9 cellular contexts compared by ENCODE assay signal in the genomic region with DNA sequence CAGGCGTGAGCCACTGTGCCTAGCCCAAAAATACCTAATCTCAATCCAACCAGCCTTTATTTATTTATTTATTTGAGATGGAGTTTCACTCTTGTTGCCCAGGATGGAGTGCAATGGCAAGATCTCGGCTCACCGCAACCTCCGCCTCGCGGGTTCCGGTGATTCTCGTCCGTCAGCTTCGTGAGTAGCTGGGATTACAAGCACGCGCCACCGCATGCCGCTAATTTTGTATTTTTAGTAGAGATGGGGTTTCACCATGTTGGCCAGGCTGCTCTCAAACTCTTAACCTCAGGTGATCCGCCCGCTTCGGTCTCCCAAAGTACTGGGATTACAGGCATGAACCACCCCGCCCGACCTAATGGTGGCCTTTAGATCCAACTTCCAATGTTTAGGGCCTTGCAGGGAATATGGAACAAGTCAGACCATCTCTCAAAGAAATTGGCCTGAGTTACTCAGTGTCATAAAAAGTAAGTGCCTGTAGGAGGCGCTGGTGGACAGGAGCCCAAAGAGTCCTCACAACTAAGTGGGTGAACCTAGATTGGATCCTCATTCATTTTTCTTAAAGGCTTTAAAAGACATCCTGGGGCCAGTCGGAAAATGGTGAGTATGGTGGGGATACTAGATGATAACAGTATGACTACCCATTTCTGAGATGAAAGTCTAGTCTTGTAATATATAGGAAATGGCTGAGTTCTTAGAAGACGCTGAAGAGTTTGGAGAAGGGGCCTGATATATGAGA. TPM values are rescaled to one million over a fixed set of nuclear protein-coding genes. Genes with fewer than 3 reads are reported as not detected.
DNase-seq lines count a peak whose midpoint lies in the region; ATAC-seq and TF ChIP-seq lines count a peak whose summit lies in the region.
"Had no signal": no experiment of that assay in that cellular context is flagged by ENCODE, and none has a peak within 500 bp of the region (broad histone marks: within the 10 kb centered on the region; RNA-seq: fewer than 3 reads in every experiment).

No MANE protein-coding gene starts in this region.

- no peak overlapping the region for H3K4me3 ChIP-seq in Caco-2 (ENCODE audit: low read depth, low read length)
- no peak overlapping the region for H3K4me3 ChIP-seq in brain microvascular endothelial cell (ENCODE audit: low read depth, low read length)
- H3K4me3 ChIP-seq: skin epidermis had no signal

- H3K9ac ChIP-seq in H9 (ENCODE audit: extremely low read depth, insufficient read length, low read length): no peak overlapping the region

- H3K27me3 Mint-ChIP-seq in Caco-2 (ENCODE audit: insufficient read depth, unreplicated experiment) (no peaks in the 10 kb centered on the region), H9 (ENCODE audit: low read depth) (no peaks in the 10 kb centered on the region; the same call in 1 of the 2 replicates)

- H3K4me1 Mint-ChIP-seq in Caco-2 (ENCODE audit: low read depth, unreplicated experiment) (peaks cover 6% of the 10 kb centered on the region), H9 (peaks cover 30% of the 10 kb centered on the region in 2 experiments)

- H3K27ac Mint-ChIP-seq in Caco-2 (ENCODE audit: unreplicated experiment) (no peak overlapping the region), H9 (peak overlapping the region; percentile 71 to 87 (median 81); a peak in 4 of 7 replicates)

- CTCF ChIA-PET in Caco-2 (lab: Charles Lee): no interaction called here

- H3K27ac ChIP-seq in H9 (ENCODE audit: insufficient read length, low read depth, low read length) (no peak overlapping the region), brain microvascular endothelial cell (no peak overlapping the region)

- POLR2A ChIA-PET in Caco-2 (lab: Charles Lee): no interaction called here

- no peak overlapping the region for H3K14ac ChIP-seq in H9 (ENCODE audit: insufficient read depth, low read length)

- H3K4ac ChIP-seq in H9 (ENCODE audit: low read depth, low read length): no peak overlapping the region

- H3K79me2 ChIP-seq in H9 (ENCODE audit: insufficient read depth, low read length): peaks cover 17% of the 10 kb centered on the region; the same call in 1 of the 2 replicates

- no TSS peak for BruUV-seq in Caco-2 (replicated peaks; lab: Mats Ljungman, UMichigan)

- H3K36me3 Mint-ChIP-seq in Caco-2 (ENCODE audit: insufficient read depth, unreplicated experiment) (no peaks in the 10 kb centered on the region), H9 (ENCODE audit: insufficient read depth in 1 of 3, low read depth in 3 of 3) (peaks cover 44 to 76% (median 58%) of the 10 kb centered on the region in 3 experiments)

- H3K4me3 Mint-ChIP-seq in Caco-2 (ENCODE audit: unreplicated experiment) (no peak overlapping the region), H9 (peak overlapping the region in 1 of 2 experiments; percentile 2; a peak in 2 of 5 replicates)

- no peak overlapping the region for H3T11ph ChIP-seq in H9 (ENCODE audit: low read length)

- no peak overlapping the region for H2BK120ac ChIP-seq in H9 (ENCODE audit: low read depth, low read length, poor library complexity, severe bottlenecking)

- ATAC-seq in GM21717 (IDR thresholded peaks at IDR 0.05; ENCODE audit: unreplicated experiment): no peak
- ATAC-seq in HG02610 (IDR thresholded peaks at IDR 0.05; ENCODE audit: unreplicated experiment): no peak

- no peak overlapping the region for H3K4me2 ChIP-seq in H9 (ENCODE audit: insufficient read depth, insufficient read length, low read length)

- H2AK5ac ChIP-seq in H9 (ENCODE audit: insufficient read length, low read length): no peak overlapping the region

- no peak overlapping the region for H3K23ac ChIP-seq in H9 (ENCODE audit: insufficient read length, low read depth, low read length)

- H2AFZ ChIP-seq in H9 (ENCODE audit: low read length): no peak overlapping the region

- in situ Hi-C loops in brain microvascular endothelial cell (cut with HindIII; ENCODE audit: low pct_ligation_motif_present, low sequenced_read_pairs): no loop called here

- H2BK12ac ChIP-seq in H9 (ENCODE audit: insufficient read length, low read depth, low read length): no peak overlapping the region

- H3K79me1 ChIP-seq in H9 (ENCODE audit: insufficient read depth, low read depth, low read length, poor library complexity, severe bottlenecking): peaks cover 6% of the 10 kb centered on the region

- H2BK5ac ChIP-seq in H9 (ENCODE audit: insufficient read length, low read length): no peak overlapping the region

- TF ChIP-seq CTCF in Caco-2 (IDR thresholded peaks at IDR 0.05; ENCODE audit: insufficient read depth in 1 of 2, low read depth in 1 of 2, low read length in 1 of 2, severe bottlenecking in 1 of 2, unreplicated experiment in 1 of 2) (peak; percentile 38 to 62), H9 (conservative IDR thresholded peaks at IDR 0.05) (peak; percentile 88), brain microvascular endothelial cell (IDR thresholded peaks at IDR 0.05; ENCODE audit: low read depth, low read length, missing control alignments) (peak; percentile 73)

- peaks cover 22% of the 10 kb centered on the region for H3K23me2 ChIP-seq in H9 (ENCODE audit: insufficient read length, low read depth, low read length, poor library complexity, severe bottlenecking)

- no peaks in the 10 kb centered on the region for H4K20me1 ChIP-seq in H9 (ENCODE audit: control insufficient read depth, insufficient read depth, insufficient read length)

- no peak overlapping the region for H2BK15ac ChIP-seq in H9 (ENCODE audit: low read depth, low read length)

- no peak overlapping the region for H4K8ac ChIP-seq in H9 (replicated peaks; ENCODE audit: insufficient read length, low read depth, low read length)

- H3K36me3 ChIP-seq in Caco-2 (ENCODE audit: control insufficient read depth, insufficient read depth, low read length): no peaks in the 10 kb centered on the region
- H3K36me3 ChIP-seq in brain microvascular endothelial cell (replicated peaks): no peaks in the 10 kb centered on the region

- no peak overlapping the region for H3K56ac ChIP-seq in H9 (ENCODE audit: insufficient read length, low read depth, low read length)

- H3K9me3 Mint-ChIP-seq in Caco-2 (ENCODE audit: unreplicated experiment) (no peaks in the 10 kb centered on the region), H9 (no peaks in the 10 kb centered on the region)

- no peak overlapping the region for H4K91ac ChIP-seq in H9 (ENCODE audit: insufficient read length, low read depth, low read length)

- DNase-seq in Caco-2 (peak in 1 of 2 experiments; percentile 32), H9 (no peak), RPMI8226 (peak; percentile 76), brain microvascular endothelial cell (peak; percentile 29), mucosa of gallbladder (ENCODE audit: low spot score) (peak; percentile 37), amniotic stem cell (lab: John Stamatoyannopoulos, UW) (no peak)

- H2BK20ac ChIP-seq in H9 (ENCODE audit: low read depth, low read length, poor library complexity, severe bottlenecking): no peak overlapping the region

- intact Hi-C loops in Caco-2 (cut with micrococcal nuclease; ENCODE audit: unreplicated experiment): no loop called here

- H3K18ac ChIP-seq in H9 (ENCODE audit: insufficient read length, low read depth, low read length): no peak overlapping the region

- no peaks in the 10 kb centered on the region for H3K27me3 ChIP-seq in Caco-2 (replicated peaks; ENCODE audit: control insufficient read depth, insufficient read depth, low read length)
- H3K27me3 ChIP-seq in H9 (ENCODE audit: insufficient read depth, low read length): no peaks in the 10 kb centered on the region
- peaks cover 11% of the 10 kb centered on the region for H3K27me3 ChIP-seq in brain microvascular endothelial cell (replicated peaks)

- WGBS in H9 (ENCODE audit: extremely low coverage, insufficient read length, low lambda C conversion rate): no CpG with 5 or more reads among the region's 22 CpGs

- H3K9me3 ChIP-seq in Caco-2 (no peaks in the 10 kb centered on the region), H9 (ENCODE audit: control insufficient read depth, low read depth, low read length) (no peaks in the 10 kb centered on the region)

- no peak overlapping the region for H4K5ac ChIP-seq in H9 (ENCODE audit: insufficient read length, low read depth, low read length)

- H3K4me1 ChIP-seq in Caco-2 (peaks cover 1% of the 10 kb centered on the region; the same call in 1 of the 2 replicates), H9 (ENCODE audit: insufficient read depth, low read length) (peaks cover 3% of the 10 kb centered on the region; the same call in 1 of the 2 replicates)

RNA-seq across cellular contexts. Expression of a gene that starts 4.6 kb away (rescaled TPM):
- not detected in 2 replicates for total RNA-seq in Caco-2 (2022)
- 207 and 212 TPM in 2 replicates for total RNA-seq in H9 (2021)
- 0.37 TPM for total RNA-seq in mucosa of gallbladder

RNA-seq across cellular contexts. Expression of a gene that starts 17.9 kb away (rescaled TPM):
- total RNA-seq in Caco-2 (2022) (10.3 and 13.5 TPM in 2 replicates), H9 (2021) (16.8 and 18.8 TPM in 2 replicates), mucosa of gallbladder (14.2 TPM)

RNA-seq across cellular contexts. Expression of a gene that starts 29.0 kb away (rescaled TPM):
- 149 and 165 TPM in 2 replicates for total RNA-seq in Caco-2 (2022)
- total RNA-seq in H9 (2021): 2.0 and 2.6 TPM in 2 replicates
- 134 TPM for total RNA-seq in mucosa of gallbladder

RNA-seq across cellular contexts. Expression of a gene that starts 40.4 kb away (rescaled TPM):
- 5.3 and 5.5 TPM in 2 replicates for total RNA-seq in Caco-2 (2022)
- 6.2 and 6.4 TPM in 2 replicates for total RNA-seq in H9 (2021)
- total RNA-seq in mucosa of gallbladder: 18.4 TPM

RNA-seq across cellular contexts. Expression of a gene that starts 48.1 kb away (rescaled TPM):
- 0.11 and 0.14 TPM in 2 replicates for total RNA-seq in Caco-2 (2022)
- 13.5 and 14.2 TPM in 2 replicates for total RNA-seq in H9 (2021)
- 1.1 TPM for total RNA-seq in mucosa of gallbladder

Comparison
In these comparisons a context has a peak if more than half of its experiments do, and no peak if none do; other contexts are left out.
1. DNase-seq: peak in RPMI8226 (single experiment), brain microvascular endothelial cell (single experiment) and mucosa of gallbladder (single experiment); none in H9 (single experiment) and amniotic stem cell (single experiment).
2. RNA of a gene that starts 4.6 kb away (total RNA-seq): 207 to 212 TPM in H9; 0.37 TPM in mucosa of gallbladder (single experiment) and not detected in Caco-2; every median in the first group is over 100 times any median in the second.
3. RNA of a gene that starts 29.0 kb away (total RNA-seq): 149 to 165 TPM in Caco-2 and 134 TPM in mucosa of gallbladder (single experiment); 2.0 to 2.6 TPM in H9; every median in the first group is over 10 times any median in the second.
4. Peak in every context shown above with its lines, with median percentiles within 50 percentile points of each other: CTCF ChIP-seq.